8 cellular contexts compared by ENCODE assay signal in genomic region chr11:9573775-9574555, GRCh38. TPM values are rescaled to one million over a fixed set of nuclear protein-coding genes. Genes with fewer than 3 reads are reported as not detected.
DNase-seq lines count a peak whose midpoint lies in the region; ATAC-seq, FAIRE-seq and TF ChIP-seq lines count a peak whose summit lies in the region.

No MANE protein-coding gene starts in this region.

- DNase-seq in D341Med (ENCODE audit: low spot score) (peak; percentile 63), GM12892 (ENCODE audit: insufficient read length) (no peak), NCI-H2029 (lab: John Stamatoyannopoulos, UW) (no peak)

- H3K4me3 Mint-ChIP-seq in activated naive CD4-positive, alpha-beta T cell treated with anti-CD3 and anti-CD28 coated beads, Interleukin-2, amount 50 U/mL, for 24 hours, result peak overlapping the region; percentile 86
- peak overlapping the region; percentile 96 for H3K4me3 Mint-ChIP-seq in stimulated activated memory B cell treated with anti-CD40 and anti-IgM and Interleukin-4, amounts not matched to agents 10 μg/mL and 1 μg/mL and 100 μg/mL, for 72 hours

- peak overlapping the region; percentile 71 for H3K9ac ChIP-seq in iPS-18a (ENCODE audit: low read length)

- FAIRE-seq in GM12892 (lab: Jason Lieb, UNC), result no peak

- H3K27me3 ChIP-seq in iPS-18a (ENCODE audit: control insufficient read depth, insufficient read depth, low read length), result no peaks in the 10 kb centered on the region

- peaks cover 4% of the 10 kb centered on the region for H3K27me3 Mint-ChIP-seq in activated naive CD4-positive, alpha-beta T cell treated with anti-CD3 and anti-CD28 coated beads, Interleukin-2, amount 50 U/mL, for 24 hours
- H3K27me3 Mint-ChIP-seq in stimulated activated memory B cell treated with anti-CD40 and anti-IgM and Interleukin-4, amounts not matched to agents 10 μg/mL and 1 μg/mL and 100 μg/mL, for 72 hours, result no peaks in the 10 kb centered on the region

- no peak for TF ChIP-seq POLR2A in GM12892 (IDR thresholded peaks at IDR 0.05; ENCODE audit: low read depth, low read length)

- peak; percentile 30 for ATAC-seq in GM19328 (IDR thresholded peaks at IDR 0.05; ENCODE audit: unreplicated experiment)
- peak; percentile 6 for ATAC-seq in HG03521 (IDR thresholded peaks at IDR 0.05; ENCODE audit: unreplicated experiment)
- ATAC-seq in stimulated activated memory B cell treated with anti-CD40 and anti-IgM and Interleukin-4, amounts not matched to agents 10 μg/mL and 1 μg/mL and 100 μg/mL, for 72 hours, result peak; percentile 64

- no peaks in the 10 kb centered on the region for H3K9me3 Mint-ChIP-seq in activated naive CD4-positive, alpha-beta T cell treated with anti-CD3 and anti-CD28 coated beads, Interleukin-2, amount 50 U/mL, for 24 hours
- H3K9me3 Mint-ChIP-seq in stimulated activated memory B cell treated with anti-CD40 and anti-IgM and Interleukin-4, amounts not matched to agents 10 μg/mL and 1 μg/mL and 100 μg/mL, for 72 hours, result no peaks in the 10 kb centered on the region

- H3K27ac Mint-ChIP-seq in activated naive CD4-positive, alpha-beta T cell treated with anti-CD3 and anti-CD28 coated beads, Interleukin-2, amount 50 U/mL, for 24 hours, result no peak overlapping the region
- peak overlapping the region; percentile 91 for H3K27ac Mint-ChIP-seq in stimulated activated memory B cell treated with anti-CD40 and anti-IgM and Interleukin-4, amounts not matched to agents 10 μg/mL and 1 μg/mL and 100 μg/mL, for 72 hours

- peak overlapping the region; percentile 97 for H3K4me3 ChIP-seq in iPS-18a (ENCODE audit: low read length)

- H3K4me1 Mint-ChIP-seq in activated naive CD4-positive, alpha-beta T cell treated with anti-CD3 and anti-CD28 coated beads, Interleukin-2, amount 50 U/mL, for 24 hours, result peaks cover 20% of the 10 kb centered on the region
- H3K4me1 Mint-ChIP-seq in stimulated activated memory B cell treated with anti-CD40 and anti-IgM and Interleukin-4, amounts not matched to agents 10 μg/mL and 1 μg/mL and 100 μg/mL, for 72 hours, result peaks cover 64% of the 10 kb centered on the region

- peaks cover 20% of the 10 kb centered on the region for H3K4me1 ChIP-seq in iPS-18a (ENCODE audit: control insufficient read depth, low read depth, low read length)

- peaks cover 8% of the 10 kb centered on the region for H3K36me3 Mint-ChIP-seq in activated naive CD4-positive, alpha-beta T cell treated with anti-CD3 and anti-CD28 coated beads, Interleukin-2, amount 50 U/mL, for 24 hours
- H3K36me3 Mint-ChIP-seq in stimulated activated memory B cell treated with anti-CD40 and anti-IgM and Interleukin-4, amounts not matched to agents 10 μg/mL and 1 μg/mL and 100 μg/mL, for 72 hours, result peaks cover 27% of the 10 kb centered on the region

- peaks cover 30% of the 10 kb centered on the region for H3K36me3 ChIP-seq in iPS-18a (ENCODE audit: control insufficient read depth, low read depth, low read length)

- H3K9me3 ChIP-seq in iPS-18a (ENCODE audit: control insufficient read depth, low read depth, low read length), result no peaks in the 10 kb centered on the region

- H3K27ac ChIP-seq in iPS-18a (ENCODE audit: low read length), result no peak overlapping the region

RNA-seq across cellular contexts. Expression of gene WEE1, which starts 0.5 kb away (rescaled TPM):
- 38.4 TPM for polyA plus RNA-seq in GM12892 (2012; ENCODE audit: missing spikeins)

Comparison
In these comparisons a context has a peak if more than half of its experiments do, and no peak if none do; other contexts are left out.
1. ATAC-seq: peak in every context shown above with its lines; median percentile 64 in stimulated activated memory B cell treated with anti-CD40 and anti-IgM and Interleukin-4, amounts not matched to agents 10 μg/mL and 1 μg/mL and 100 μg/mL, for 72 hours; 30 in GM19328; 6 in HG03521.